In the genomic region with DNA sequence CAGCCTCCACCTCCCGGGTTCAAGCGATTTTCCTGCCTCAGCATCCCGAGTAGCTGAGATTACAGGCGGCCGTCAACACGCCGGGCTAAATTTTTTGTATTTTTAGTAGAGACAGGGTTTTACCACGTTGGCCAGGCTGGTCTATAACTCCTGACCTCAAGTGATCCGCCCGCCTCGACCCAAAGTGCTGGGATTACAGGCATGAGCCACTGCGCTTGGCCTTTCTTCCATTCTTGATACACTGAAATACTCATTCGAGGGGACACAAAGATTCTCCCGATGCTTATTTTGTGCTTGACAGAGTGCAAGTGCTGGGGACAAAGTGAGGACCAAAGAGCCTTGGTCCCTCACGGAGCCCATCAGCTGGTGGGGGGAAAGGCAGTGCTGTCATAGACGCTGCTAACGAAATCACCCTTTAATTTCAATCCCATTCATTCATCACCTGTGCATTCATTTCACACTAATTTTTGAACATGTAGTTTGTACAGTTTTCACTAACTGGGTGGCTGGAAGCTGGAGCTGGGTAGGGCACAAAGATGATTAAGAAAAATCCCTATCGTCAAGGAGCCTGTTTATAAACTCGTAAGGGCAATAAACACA, we compare ENCODE assay signal across 8 cellular contexts. TPM values are rescaled to one million over a fixed set of nuclear protein-coding genes. Genes with fewer than 3 reads are reported as not detected.
DNase-seq lines count a peak whose midpoint lies in the region; ATAC-seq lines count a peak whose summit lies in the region.

No MANE protein-coding gene starts in this region.

- no peaks in the 10 kb centered on the region for H3K9me3 Mint-ChIP-seq in T-helper 2 cell treated with Interferon-gamma antibody and Interleukin-4, amounts not matched to agents 5 μg/mL and 100 μg/mL, for 36 hours
- H3K9me3 Mint-ChIP-seq in activated T-helper 1 cell treated with anti-CD3 and anti-CD28 coated beads, Interleukin-12 subunit alpha, Interleukin-12 subunit beta, Interleukin-2, Interleukin-4 antibody, amounts not matched to agents 30 ng/mL and 10 ng/mL and 1 ng/mL, durations not matched to agents 14 hours and 24 hours and 36 hours = no peaks in the 10 kb centered on the region
- no peaks in the 10 kb centered on the region for H3K9me3 Mint-ChIP-seq in immature natural killer cell
- H3K9me3 Mint-ChIP-seq in stimulated activated naive CD8-positive, alpha-beta T cell treated with anti-CD3 and anti-CD28 coated beads, Interleukin-15, amount 100 ng/mL, for 72 hours = no peaks in the 10 kb centered on the region

- intact Hi-C loops in activated T-helper 1 cell treated with anti-CD3 and anti-CD28 coated beads, Interleukin-12 subunit alpha, Interleukin-12 subunit beta, Interleukin-2, Interleukin-4 antibody, amounts not matched to agents 30 ng/mL and 10 ng/mL and 1 ng/mL, durations not matched to agents 14 hours and 24 hours and 36 hours (cut with micrococcal nuclease) = loop anchor here (1.0 to 5.0 kb wide), 6 partner anchors 19 to 641 kb away; partner anchors contain the start of genes SAMD9, SAMD9L and VPS50

- no peak for DNase-seq in T-helper 2 cell treated with Interferon-gamma antibody and Interleukin-4, amounts not matched to agents 5 μg/mL and 100 μg/mL, for 36 hours (ENCODE audit: low spot score)
- no peak for DNase-seq in T-helper 2 cell
- DNase-seq in activated T-helper 1 cell treated with anti-CD3 and anti-CD28 coated beads, Interleukin-12 subunit alpha, Interleukin-12 subunit beta, Interleukin-2, Interleukin-4 antibody, amounts not matched to agents 30 ng/mL and 10 ng/mL and 1 ng/mL, durations not matched to agents 14 hours and 24 hours and 36 hours (ENCODE audit: low spot score) = no peak
- DNase-seq in immature natural killer cell = no peak
- no peak for DNase-seq in stimulated activated naive CD8-positive, alpha-beta T cell treated with anti-CD3 and anti-CD28 coated beads, Interleukin-15, amount 100 ng/mL, for 72 hours
- no peak for DNase-seq in AML-193 (lab: John Stamatoyannopoulos, UW)
- no peak for DNase-seq in globus pallidus (ENCODE audit: low spot score)
- no peak for DNase-seq in NCI-H1436 treated with DMSO at 0.1 percent for 48 hours (lab: John Stamatoyannopoulos, UW)

- H3K27me3 Mint-ChIP-seq in T-helper 2 cell treated with Interferon-gamma antibody and Interleukin-4, amounts not matched to agents 5 μg/mL and 100 μg/mL, for 36 hours (ENCODE audit: low read depth) = no peaks in the 10 kb centered on the region
- peaks cover 5% of the 10 kb centered on the region for H3K27me3 Mint-ChIP-seq in activated T-helper 1 cell treated with anti-CD3 and anti-CD28 coated beads, Interleukin-12 subunit alpha, Interleukin-12 subunit beta, Interleukin-2, Interleukin-4 antibody, amounts not matched to agents 30 ng/mL and 10 ng/mL and 1 ng/mL, durations not matched to agents 14 hours and 24 hours and 36 hours (ENCODE audit: insufficient read depth)
- H3K27me3 Mint-ChIP-seq in immature natural killer cell (ENCODE audit: low read depth in 3 of 3) = peaks cover 3 to 19% (median 9%) of the 10 kb centered on the region in 3 donors
- H3K27me3 Mint-ChIP-seq in stimulated activated naive CD8-positive, alpha-beta T cell treated with anti-CD3 and anti-CD28 coated beads, Interleukin-15, amount 100 ng/mL, for 72 hours = peaks cover 8% of the 10 kb centered on the region

- peaks cover 35% of the 10 kb centered on the region for H3K4me1 Mint-ChIP-seq in T-helper 2 cell treated with Interferon-gamma antibody and Interleukin-4, amounts not matched to agents 5 μg/mL and 100 μg/mL, for 36 hours (ENCODE audit: low read depth)
- H3K4me1 Mint-ChIP-seq in activated T-helper 1 cell treated with anti-CD3 and anti-CD28 coated beads, Interleukin-12 subunit alpha, Interleukin-12 subunit beta, Interleukin-2, Interleukin-4 antibody, amounts not matched to agents 30 ng/mL and 10 ng/mL and 1 ng/mL, durations not matched to agents 14 hours and 24 hours and 36 hours (ENCODE audit: low read depth) = peaks cover 37% of the 10 kb centered on the region
- H3K4me1 Mint-ChIP-seq in immature natural killer cell = peaks cover 39 to 40% of the 10 kb centered on the region in 2 donors
- peaks cover 35% of the 10 kb centered on the region for H3K4me1 Mint-ChIP-seq in stimulated activated naive CD8-positive, alpha-beta T cell treated with anti-CD3 and anti-CD28 coated beads, Interleukin-15, amount 100 ng/mL, for 72 hours

- peak overlapping the region; percentile 95 for H3K4me3 Mint-ChIP-seq in T-helper 2 cell treated with Interferon-gamma antibody and Interleukin-4, amounts not matched to agents 5 μg/mL and 100 μg/mL, for 36 hours
- H3K4me3 Mint-ChIP-seq in activated T-helper 1 cell treated with anti-CD3 and anti-CD28 coated beads, Interleukin-12 subunit alpha, Interleukin-12 subunit beta, Interleukin-2, Interleukin-4 antibody, amounts not matched to agents 30 ng/mL and 10 ng/mL and 1 ng/mL, durations not matched to agents 14 hours and 24 hours and 36 hours = peak overlapping the region; percentile 92
- peak overlapping the region; percentile 89 to 99 (median 97) for H3K4me3 Mint-ChIP-seq in immature natural killer cell
- H3K4me3 Mint-ChIP-seq in stimulated activated naive CD8-positive, alpha-beta T cell treated with anti-CD3 and anti-CD28 coated beads, Interleukin-15, amount 100 ng/mL, for 72 hours = peak overlapping the region; percentile 89 to 97

- peaks cover 22% of the 10 kb centered on the region for H3K36me3 Mint-ChIP-seq in T-helper 2 cell treated with Interferon-gamma antibody and Interleukin-4, amounts not matched to agents 5 μg/mL and 100 μg/mL, for 36 hours (ENCODE audit: low read depth)
- H3K36me3 Mint-ChIP-seq in activated T-helper 1 cell treated with anti-CD3 and anti-CD28 coated beads, Interleukin-12 subunit alpha, Interleukin-12 subunit beta, Interleukin-2, Interleukin-4 antibody, amounts not matched to agents 30 ng/mL and 10 ng/mL and 1 ng/mL, durations not matched to agents 14 hours and 24 hours and 36 hours (ENCODE audit: low read depth) = peaks cover 20% of the 10 kb centered on the region
- no peaks in the 10 kb centered on the region for H3K36me3 Mint-ChIP-seq in immature natural killer cell

- ATAC-seq in stimulated activated naive CD8-positive, alpha-beta T cell treated with anti-CD3 and anti-CD28 coated beads, Interleukin-15, amount 100 ng/mL, for 72 hours = no peak

- H3K27ac Mint-ChIP-seq in T-helper 2 cell treated with Interferon-gamma antibody and Interleukin-4, amounts not matched to agents 5 μg/mL and 100 μg/mL, for 36 hours = no peak overlapping the region
- no peak overlapping the region for H3K27ac Mint-ChIP-seq in activated T-helper 1 cell treated with anti-CD3 and anti-CD28 coated beads, Interleukin-12 subunit alpha, Interleukin-12 subunit beta, Interleukin-2, Interleukin-4 antibody, amounts not matched to agents 30 ng/mL and 10 ng/mL and 1 ng/mL, durations not matched to agents 14 hours and 24 hours and 36 hours
- H3K27ac Mint-ChIP-seq in immature natural killer cell = peak overlapping the region in 3 of 6 donors; percentile 25 to 81 (median 57)
- H3K27ac Mint-ChIP-seq in stimulated activated naive CD8-positive, alpha-beta T cell treated with anti-CD3 and anti-CD28 coated beads, Interleukin-15, amount 100 ng/mL, for 72 hours = no peak overlapping the region

RNA-seq across cellular contexts. Expression of gene FAM133B, which starts 0.6 kb away (rescaled TPM):
- total RNA-seq in activated T-helper 1 cell treated with anti-CD3 and anti-CD28 coated beads, Interleukin-12 subunit alpha, Interleukin-12 subunit beta, Interleukin-2, Interleukin-4 antibody, amounts not matched to agents 30 ng/mL and 10 ng/mL and 1 ng/mL, durations not matched to agents 14 hours and 24 hours and 36 hours = 39.3 and 42.7 TPM in 2 replicates
- polyA plus RNA-seq in immature natural killer cell = 10 to 100 TPM in 2 of 3 donors, 1 to 10 TPM in 1; 7.4 to 20.5 (median 19.4) TPM
